Comparison of ENCODE assay signal across 8 cellular contexts in the genomic region with DNA sequence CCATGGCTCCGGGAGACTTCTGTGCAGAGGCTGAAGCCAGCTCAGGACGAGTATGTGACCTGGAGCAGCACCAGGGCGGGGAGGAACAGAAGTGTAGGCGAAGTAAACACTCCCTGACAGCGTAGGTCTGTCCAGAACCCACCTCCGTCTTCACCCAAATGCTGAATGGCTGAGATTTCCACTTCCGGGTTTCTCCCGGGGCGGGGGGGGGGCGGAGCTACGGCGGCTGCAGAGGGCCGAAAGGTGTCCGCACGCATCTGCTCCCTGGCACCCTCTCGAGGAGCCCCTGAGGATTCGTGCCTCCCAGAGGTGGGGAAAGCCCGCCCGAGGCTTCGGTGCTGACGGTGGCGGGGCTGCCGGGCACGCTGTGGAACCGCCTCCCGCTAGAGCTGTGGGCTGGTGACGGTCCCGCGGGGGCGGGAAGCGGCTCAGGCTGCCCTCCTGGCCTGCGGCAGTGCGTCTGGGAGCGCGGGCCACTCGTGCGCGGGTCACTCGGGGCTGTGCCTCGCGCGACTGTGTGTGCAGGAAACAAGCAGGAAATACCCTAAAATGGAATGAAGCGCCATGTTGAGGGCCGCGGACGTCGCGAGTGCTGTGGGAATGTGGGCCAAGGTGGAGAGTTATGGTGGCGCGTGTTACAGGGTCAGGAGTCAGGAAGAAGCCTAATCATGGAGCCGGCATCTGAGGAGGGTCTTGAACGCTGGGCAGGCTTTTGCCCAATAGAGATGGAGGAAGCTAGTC.
DNase-seq lines count a peak whose midpoint lies in the region; ATAC-seq and TF ChIP-seq lines count a peak whose summit lies in the region.
"Had no signal": no experiment of that assay in that cellular context is flagged by ENCODE, and none has a peak within 500 bp of the region (broad histone marks: within the 10 kb centered on the region; RNA-seq: fewer than 3 reads in every experiment).

No MANE protein-coding gene starts in this region.

- no peaks in the 10 kb centered on the region for H3K27me3 Mint-ChIP-seq in activated CD8-positive, alpha-beta memory T cell treated with anti-CD3 and anti-CD28 coated beads, Interleukin-2, amount 10 ng/mL, durations not matched to agents 7 days and 5 days

- peak overlapping the region; percentile 46 for H3K9ac ChIP-seq in HCT116 (ENCODE audit: low read length)

- no peak for TF ChIP-seq RAD21 in HCT116 (IDR thresholded peaks at IDR 0.05; ENCODE audit: low read depth)

- peak overlapping the region; percentile 53 for H3K4me2 ChIP-seq in HCT116 (ENCODE audit: low read length)

- no peak for TF ChIP-seq POLR2A in HCT116 (IDR thresholded peaks at IDR 0.05; ENCODE audit: borderline replicate concordance, extremely low read depth, insufficient read depth, insufficient read length)

- H3K36me3 ChIP-seq in HCT116 (ENCODE audit: control insufficient read depth in 1 of 2, insufficient read depth in 2 of 2, low read length in 2 of 2), result no peaks in the 10 kb centered on the region

- no peaks in the 10 kb centered on the region for H3K4me1 Mint-ChIP-seq in activated CD8-positive, alpha-beta memory T cell treated with anti-CD3 and anti-CD28 coated beads, Interleukin-2, amount 10 ng/mL, durations not matched to agents 7 days and 5 days

- H3K36me3 Mint-ChIP-seq in activated CD8-positive, alpha-beta memory T cell treated with anti-CD3 and anti-CD28 coated beads, Interleukin-2, amount 10 ng/mL, durations not matched to agents 7 days and 5 days, result peaks cover 3% of the 10 kb centered on the region

- H4K20me1 ChIP-seq in HCT116 (ENCODE audit: insufficient read depth), result no peaks in the 10 kb centered on the region

- peak overlapping the region; percentile 45 for H3K4me3 Mint-ChIP-seq in activated CD8-positive, alpha-beta memory T cell treated with anti-CD3 and anti-CD28 coated beads, Interleukin-2, amount 10 ng/mL, durations not matched to agents 7 days and 5 days

- RAD21 ChIA-PET in HCT116 (lab: Charles Lee; ENCODE audit: low non-redundant PET in 1 of 2, low total read pairs in 2 of 2, uncharacterized antibody in 2 of 2, unreplicated experiment in 2 of 2), result no interaction called here

- POLR2A ChIA-PET in HCT116 (lab: Charles Lee) (no interaction called here), RWPE1 (lab: Yijun Ruan, JAX; ENCODE audit: low non-redundant PET) (no interaction called here)

- no peak overlapping the region for H2AFZ ChIP-seq in HCT116 (ENCODE audit: low read depth, low read length, poor library complexity, severe bottlenecking)

- H3K9me3 ChIP-seq in HCT116 (ENCODE audit: control insufficient read depth in 1 of 2, insufficient read depth in 1 of 2, low read depth in 1 of 2, low read length in 2 of 2), result no peaks in the 10 kb centered on the region

- DNase-seq in HCT116 (ENCODE audit: low read depth, low spot score), result peak; percentile 45
- peak; percentile 43 for DNase-seq in activated CD8-positive, alpha-beta memory T cell treated with anti-CD3 and anti-CD28 coated beads, Interleukin-2, amount 10 ng/mL, durations not matched to agents 7 days and 5 days
- DNase-seq in fibroblast of pulmonary artery (ENCODE audit: low read depth), result peak; percentile 0
- peak; percentile 4 for DNase-seq in stimulated activated naive CD8-positive, alpha-beta T cell treated with anti-CD3 and anti-CD28 coated beads, Interleukin-15, Interleukin-2, amounts not matched to agents 100 U/mL and 50 U/mL, for 24 hours
- no peak for DNase-seq in RWPE1 (ENCODE audit: low spot score)
- no peak for DNase-seq in NK-92 (lab: John Stamatoyannopoulos, UW; ENCODE audit: unreplicated experiment)
- DNase-seq: NCI-H1048 had no signal

- ATAC-seq in HCT116, result peak; percentile 96
- peak; percentile 33 for ATAC-seq in activated CD8-positive, alpha-beta memory T cell treated with anti-CD3 and anti-CD28 coated beads, Interleukin-2, amount 10 ng/mL, durations not matched to agents 7 days and 5 days
- ATAC-seq in stimulated activated naive CD8-positive, alpha-beta T cell treated with anti-CD3 and anti-CD28 coated beads, Interleukin-15, Interleukin-2, amounts not matched to agents 100 U/mL and 50 U/mL, for 24 hours, result no peak
- no peak for ATAC-seq in HG02884 (IDR thresholded peaks at IDR 0.05; ENCODE audit: unreplicated experiment)

- H3K9me3 Mint-ChIP-seq in activated CD8-positive, alpha-beta memory T cell treated with anti-CD3 and anti-CD28 coated beads, Interleukin-2, amount 10 ng/mL, durations not matched to agents 7 days and 5 days (ENCODE audit: low read depth), result peaks cover 4% of the 10 kb centered on the region

- peak overlapping the region; percentile 10 for H3K27ac Mint-ChIP-seq in activated CD8-positive, alpha-beta memory T cell treated with anti-CD3 and anti-CD28 coated beads, Interleukin-2, amount 10 ng/mL, durations not matched to agents 7 days and 5 days

- H3K9me2 ChIP-seq in HCT116 (ENCODE audit: insufficient read depth), result no peaks in the 10 kb centered on the region

- peaks cover 0 to 3% of the 10 kb centered on the region in 2 experiments; a peak in 1 of 4 replicates for H3K4me1 ChIP-seq in HCT116 (ENCODE audit: control insufficient read depth in 1 of 2, insufficient read depth in 2 of 2, low read length in 2 of 2)

- CTCF ChIA-PET in HCT116 (lab: Charles Lee) (no interaction called here), RWPE1 (lab: Yijun Ruan, JAX) (no interaction called here)
- CTCF ChIA-PET in activated CD8-positive, alpha-beta memory T cell treated with anti-CD3 and anti-CD28 coated beads, Interleukin-2, amount 10 ng/mL, durations not matched to agents 7 days and 5 days (lab: Charles Lee), result no interaction called here

- intact Hi-C loops in HCT116 (cut with micrococcal nuclease), result no loop called here

- H3K79me2 ChIP-seq in HCT116 (ENCODE audit: insufficient read depth, low read length), result no peaks in the 10 kb centered on the region

- H3K27me3 ChIP-seq in HCT116 (ENCODE audit: insufficient read depth, low read length), result no peaks in the 10 kb centered on the region

- peak overlapping the region; percentile 32; the same call in 1 of the 2 replicates for H3K27ac ChIP-seq in HCT116 (ENCODE audit: low read depth, low read length)
- H3K27ac ChIP-seq in RWPE1, result no peak overlapping the region

- BruUV-seq in HCT116 (replicated peaks; lab: Mats Ljungman, UMichigan), result no TSS peak

- H3K4me3 ChIP-seq in HCT116 (replicated peaks in 1 of 2; ENCODE audit: low read depth in 1 of 2, low read length in 2 of 2) (peak overlapping the region; percentile 52 to 57), fibroblast of pulmonary artery (replicated peaks; ENCODE audit: low read depth, low read length) (no peak overlapping the region)

- TF ChIP-seq CTCF in HCT116 (IDR thresholded peaks at IDR 0.05 in 2 of 3, conservative IDR thresholded peaks at IDR 0.05 in 1 of 3; ENCODE audit: borderline replicate concordance in 1 of 3, insufficient read depth in 1 of 3, low read depth in 2 of 3, low read length in 2 of 3) (0 out of 6 replicates have a peak, but pooled peaks of 1 of the 3 experiments have one; percentile 10), fibroblast of pulmonary artery (IDR thresholded peaks at IDR 0.05; ENCODE audit: low read length, missing control alignments) (no peak), RWPE1 (conservative IDR thresholded peaks at IDR 0.05; ENCODE audit: low read depth) (no peak)

TF ChIP-seq in HCT116, 20 proteins besides CTCF, POLR2A, EP300 and RAD21:
- TF ChIP-seq JUND (IDR thresholded peaks at IDR 0.05), result no peak
- peak; percentile 47; the same call in 1 of the 2 replicates for TF ChIP-seq POLR2AphosphoS5 (IDR thresholded peaks at IDR 0.05; ENCODE audit: low read depth, low read length)
- TF ChIP-seq, protein P1, sequence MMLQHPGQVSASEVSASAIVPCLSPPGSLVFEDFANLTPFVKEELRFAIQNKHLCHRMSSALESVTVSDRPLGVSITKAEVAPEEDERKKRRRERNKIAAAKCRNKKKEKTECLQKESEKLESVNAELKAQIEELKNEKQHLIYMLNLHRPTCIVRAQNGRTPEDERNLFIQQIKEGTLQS (IDR thresholded peaks at IDR 0.05), result no peak
- no peak for TF ChIP-seq FOSL1 (IDR thresholded peaks at IDR 0.05; ENCODE audit: low read depth)
- peak; percentile 86 for TF ChIP-seq ELF1 (IDR thresholded peaks at IDR 0.05; ENCODE audit: borderline replicate concordance, low read depth)
TF ChIP-seq in HCT116: peak in this region for 2.

Comparison
In these comparisons a context has a peak if more than half of its experiments do, and no peak if none do; other contexts are left out.
1. ATAC-seq: peak in HCT116 (single experiment) and activated CD8-positive, alpha-beta memory T cell treated with anti-CD3 and anti-CD28 coated beads, Interleukin-2, amount 10 ng/mL, durations not matched to agents 7 days and 5 days (single experiment); none in stimulated activated naive CD8-positive, alpha-beta T cell treated with anti-CD3 and anti-CD28 coated beads, Interleukin-15, Interleukin-2, amounts not matched to agents 100 U/mL and 50 U/mL, for 24 hours (single experiment) and HG02884 (single experiment).
2. DNase-seq: peak in HCT116 (single experiment), activated CD8-positive, alpha-beta memory T cell treated with anti-CD3 and anti-CD28 coated beads, Interleukin-2, amount 10 ng/mL, durations not matched to agents 7 days and 5 days (single experiment), fibroblast of pulmonary artery (single experiment) and stimulated activated naive CD8-positive, alpha-beta T cell treated with anti-CD3 and anti-CD28 coated beads, Interleukin-15, Interleukin-2, amounts not matched to agents 100 U/mL and 50 U/mL, for 24 hours (single experiment); none in RWPE1 (single experiment) and NK-92 (single experiment).